In the genomic region with DNA sequence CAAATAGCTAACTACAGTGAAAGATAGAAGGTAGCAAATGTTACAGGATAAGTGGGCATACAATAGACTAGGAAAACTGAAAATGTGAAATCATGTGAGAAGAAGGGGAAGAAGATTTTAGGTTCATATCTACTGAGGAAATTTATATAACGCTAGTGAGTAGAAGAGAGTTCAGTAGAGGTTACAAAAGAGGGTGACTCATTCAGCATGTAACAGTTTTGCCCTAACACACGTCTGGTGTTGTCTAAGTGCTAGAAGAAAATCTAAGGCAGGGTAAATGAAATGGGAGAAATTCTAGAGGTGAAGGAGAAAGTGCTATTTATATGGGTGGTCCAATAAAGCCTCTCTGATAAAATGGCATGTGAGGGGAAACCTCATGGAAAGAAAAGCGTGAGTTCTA, we compare ENCODE assay signal across 19 cellular contexts.
DNase-seq lines count a peak whose midpoint lies in the region; ATAC-seq and TF ChIP-seq lines count a peak whose summit lies in the region.
"Had no signal": no experiment of that assay in that cellular context is flagged by ENCODE, and none has a peak within 500 bp of the region (broad histone marks: within the 10 kb centered on the region; RNA-seq: fewer than 3 reads in every experiment).

No MANE protein-coding gene starts in this region.

- 39% methylated on average over 3 of the region's 3 CpGs for WGBS in smooth muscle cell (ENCODE audit: low lambda C conversion rate)

- peak; percentile 74 to 80 for DNase-seq in Kasumi-1 (lab: John Stamatoyannopoulos, UW)
- DNase-seq in SKM-1 (lab: John Stamatoyannopoulos, UW; ENCODE audit: unreplicated experiment) = peak; percentile 20
- DNase-seq in choroid plexus epithelial cell (ENCODE audit: low read depth) = peak; percentile 70
- DNase-seq in smooth muscle cell (lab: John Stamatoyannopoulos, UW; ENCODE audit: unreplicated experiment) = no peak
- no peak for DNase-seq in NCI-H748 treated with DMSO at 0.1 percent for 48 hours (lab: John Stamatoyannopoulos, UW)
- no peak for DNase-seq in RPMI8226
- DNase-seq: BE2C; CD8-positive, alpha-beta T cell; DMS79; GOT3; HFFc6; MM.1S; NCI-H1417 treated with DMSO at 0.1 percent for 48 hours; NCI-H2029; Right ventricle myocardium superior had no signal

- H4K20me1 ChIP-seq in smooth muscle cell (ENCODE audit: low read depth) = no peaks in the 10 kb centered on the region

- H3K27me3 ChIP-seq in smooth muscle cell (ENCODE audit: low read depth) = no peaks in the 10 kb centered on the region
- H3K27me3 ChIP-seq: BE2C had no signal

- H3K4me2 ChIP-seq in smooth muscle cell = no peak overlapping the region
- H3K4me2 ChIP-seq: KMS-11 had no signal

- no peak overlapping the region for H3K9ac ChIP-seq in smooth muscle cell (ENCODE audit: low read depth)
- H3K9ac ChIP-seq: KMS-11 had no signal

- H3K27ac ChIP-seq in smooth muscle cell (ENCODE audit: low read depth) = no peak overlapping the region
- H3K27ac ChIP-seq: KMS-11, SK-N-MC had no signal

- TF ChIP-seq CTCF in choroid plexus epithelial cell (conservative IDR thresholded peaks at IDR 0.05; ENCODE audit: low read depth, low read length) (no peak), smooth muscle cell (IDR thresholded peaks at IDR 0.05; ENCODE audit: borderline replicate concordance, insufficient read depth, poor library complexity, severe bottlenecking) (no peak)

- H3K4me1 ChIP-seq in smooth muscle cell (ENCODE audit: low read depth) = peaks cover 3% of the 10 kb centered on the region
- H3K4me1 ChIP-seq: BE2C had no signal

- H3K36me3 ChIP-seq in smooth muscle cell (ENCODE audit: low read depth) = no peaks in the 10 kb centered on the region
- H3K36me3 ChIP-seq: BE2C had no signal

- H3K9me3 ChIP-seq in smooth muscle cell (replicated peaks; ENCODE audit: low read depth) = no peaks in the 10 kb centered on the region
- H3K9me3 ChIP-seq: BE2C had no signal

- H2AFZ ChIP-seq in smooth muscle cell (ENCODE audit: low read depth) = peak overlapping the region; percentile 84

- H3K79me2 ChIP-seq in smooth muscle cell (ENCODE audit: low read depth) = no peaks in the 10 kb centered on the region

- H3K4me3 ChIP-seq in choroid plexus epithelial cell (ENCODE audit: low read depth, low read length) (no peak overlapping the region), smooth muscle cell (no peak overlapping the region)
- H3K4me3 ChIP-seq: SK-N-MC had no signal

- no peaks in the 10 kb centered on the region for H3F3A ChIP-seq in smooth muscle cell (ENCODE audit: low read depth)

- ATAC-seq in GM19035 (IDR thresholded peaks at IDR 0.05; ENCODE audit: unreplicated experiment) = no peak
- ATAC-seq: CD8-positive, alpha-beta T cell; Panc1 had no signal

Comparison
In these comparisons a context has a peak if more than half of its experiments do, and no peak if none do; other contexts are left out.
1. DNase-seq: peak in Kasumi-1 (2 of 2), SKM-1 (single experiment) and choroid plexus epithelial cell (single experiment); none in smooth muscle cell (single experiment), NCI-H748 treated with DMSO at 0.1 percent for 48 hours (single experiment) and RPMI8226 (single experiment).